In genomic region chr5:140312791-140313189, GRCh38 we compare ENCODE assay signal across 18 cellular contexts. TPM values are rescaled to one million over a fixed set of nuclear protein-coding genes. Genes with fewer than 3 reads are reported as not detected.
DNase-seq lines count a peak whose midpoint lies in the region; ATAC-seq, FAIRE-seq and TF ChIP-seq lines count a peak whose summit lies in the region.
"Had no signal": no experiment of that assay in that cellular context is flagged by ENCODE, and none has a peak within 500 bp of the region (broad histone marks: within the 10 kb centered on the region; RNA-seq: fewer than 3 reads in every experiment).

No MANE protein-coding gene starts in this region.

- H3K27ac Mint-ChIP-seq in naive thymus-derived CD4-positive, alpha-beta T cell = no peak overlapping the region
- H3K27ac Mint-ChIP-seq: immature natural killer cell had no signal

- H3K4me3 ChIP-seq in GM23248 = no peak overlapping the region
- H3K4me3 ChIP-seq in brain microvascular endothelial cell (ENCODE audit: low read depth, low read length) = no peak overlapping the region
- no peak overlapping the region for H3K4me3 ChIP-seq in kidney (ENCODE audit: low read length in 2 of 2)
- no peak overlapping the region for H3K4me3 ChIP-seq in small intestine (ENCODE audit: low read depth in 1 of 2, low read length in 2 of 2)
- no peak overlapping the region for H3K4me3 ChIP-seq in dorsolateral prefrontal cortex
- no peak overlapping the region for H3K4me3 ChIP-seq in naive thymus-derived CD4-positive, alpha-beta T cell (ENCODE audit: low read length)
- H3K4me3 ChIP-seq: MG63 had no signal

- H3K4me1 ChIP-seq in GM23248 (ENCODE audit: insufficient read depth) (peaks cover 34% of the 10 kb centered on the region), kidney (ENCODE audit: control insufficient read depth in 1 of 2, insufficient read depth in 1 of 2, low read depth in 1 of 2, low read length in 2 of 2) (peaks cover 0 to 6% of the 10 kb centered on the region in 2 donors), small intestine (ENCODE audit: control insufficient read depth in 2 of 2, insufficient read depth in 1 of 2, low read depth in 1 of 2, low read length in 1 of 2) (peaks cover 6 to 7% of the 10 kb centered on the region in 2 donors)
- no peaks in the 10 kb centered on the region for H3K4me1 ChIP-seq in naive thymus-derived CD4-positive, alpha-beta T cell (ENCODE audit: control insufficient read depth in 2 of 2, insufficient read depth in 2 of 2, low read length in 2 of 2)

- H3K9me3 ChIP-seq in GM23248 (ENCODE audit: low read depth) (no peaks in the 10 kb centered on the region), kidney (ENCODE audit: control insufficient read depth in 1 of 2, low read length in 2 of 2) (no peaks in the 10 kb centered on the region), small intestine (ENCODE audit: control insufficient read depth, low read depth) (no peaks in the 10 kb centered on the region)
- H3K9me3 ChIP-seq in naive thymus-derived CD4-positive, alpha-beta T cell (ENCODE audit: control insufficient read depth in 2 of 3, low read length in 3 of 3) = no peaks in the 10 kb centered on the region
- H3K9me3 ChIP-seq: MG63 had no signal

- FAIRE-seq in kidney (lab: Jason Lieb, UNC) (no peak), small intestine (lab: Jason Lieb, UNC) (no peak)
- FAIRE-seq: GM18507, HTR-8/SVneo had no signal

- H3K9ac ChIP-seq in GM23248 (peak overlapping the region; percentile 63), kidney (ENCODE audit: low read length in 2 of 2) (no peak overlapping the region)

- H3F3A ChIP-seq in GM23248 (ENCODE audit: insufficient read depth) = peaks cover 40% of the 10 kb centered on the region

- no peaks in the 10 kb centered on the region for H3K9me3 Mint-ChIP-seq in naive thymus-derived CD4-positive, alpha-beta T cell
- H3K9me3 Mint-ChIP-seq: immature natural killer cell had no signal

- in situ Hi-C loops in GM23248 (cut with MboI) = no loop called here
- in situ Hi-C loops in brain microvascular endothelial cell (cut with HindIII; ENCODE audit: low pct_ligation_motif_present, low sequenced_read_pairs) = no loop called here

- peak overlapping the region; percentile 88 for H3K27ac ChIP-seq in GM23248
- peak overlapping the region; percentile 92 for H3K27ac ChIP-seq in brain microvascular endothelial cell
- H3K27ac ChIP-seq in kidney (ENCODE audit: low read depth in 2 of 2, low read length in 2 of 2) = peak overlapping the region; percentile 26 to 56
- peak overlapping the region; percentile 17 to 22 for H3K27ac ChIP-seq in small intestine (ENCODE audit: low read depth in 1 of 2, low read length in 1 of 2)
- H3K27ac ChIP-seq in dorsolateral prefrontal cortex = peak overlapping the region in 1 of 59 donors; percentile 54
- no peak overlapping the region for H3K27ac ChIP-seq in naive thymus-derived CD4-positive, alpha-beta T cell (ENCODE audit: low read depth, low read length)

- H3K27me3 Mint-ChIP-seq in naive thymus-derived CD4-positive, alpha-beta T cell = peaks cover 0 to 10% (median 3%) of the 10 kb centered on the region in 5 donors

- DNase-seq in GM23248 (no peak), brain microvascular endothelial cell (no peak), kidney (no peak), small intestine (no peak), dorsolateral prefrontal cortex (no peak)
- no peak for DNase-seq in naive thymus-derived CD4-positive, alpha-beta T cell
- DNase-seq in stimulated activated CD4-positive, alpha-beta T cell treated with anti-CD3 and anti-CD28 coated beads, Interleukin-12 subunit alpha, Interleukin-12 subunit beta, amount 100 ng/mL, for 4 hours = no peak
- DNase-seq: immature natural killer cell, NCI-H2029, NCI-H510A treated with DMSO at 0.1 percent for 48 hours had no signal

- H3K27me3 ChIP-seq in GM23248 (replicated peaks; ENCODE audit: insufficient read depth) (no peaks in the 10 kb centered on the region), brain microvascular endothelial cell (replicated peaks) (no peaks in the 10 kb centered on the region), small intestine (ENCODE audit: control insufficient read depth in 2 of 2, insufficient read depth in 2 of 2, low read length in 2 of 2) (no peaks in the 10 kb centered on the region), dorsolateral prefrontal cortex (no peaks in the 10 kb centered on the region)
- no peaks in the 10 kb centered on the region for H3K27me3 ChIP-seq in naive thymus-derived CD4-positive, alpha-beta T cell (ENCODE audit: control insufficient read depth in 2 of 2, insufficient read depth in 2 of 2, low read length in 2 of 2)
- H3K27me3 ChIP-seq: MG63 had no signal

- H3K79me2 ChIP-seq in GM23248 (ENCODE audit: insufficient read depth) = no peaks in the 10 kb centered on the region

- H3K4me2 ChIP-seq in GM23248 (ENCODE audit: unreplicated experiment) = peak overlapping the region; percentile 64

- no peak overlapping the region for H3K4me3 Mint-ChIP-seq in naive thymus-derived CD4-positive, alpha-beta T cell
- H3K4me3 Mint-ChIP-seq: immature natural killer cell had no signal

- no peak overlapping the region for H2AFZ ChIP-seq in GM23248

- no peaks in the 10 kb centered on the region for H3K9me2 ChIP-seq in GM23248 (ENCODE audit: insufficient read depth)

- CTCF ChIA-PET in naive thymus-derived CD4-positive, alpha-beta T cell (lab: Charles Lee) = interaction anchor here (0.6 kb wide), 1 partner anchor 39 kb away, joined by 3 read pairs; no protein-coding TSS in a partner anchor

- H3K36me3 ChIP-seq in GM23248 (ENCODE audit: low read depth) = no peaks in the 10 kb centered on the region
- no peaks in the 10 kb centered on the region for H3K36me3 ChIP-seq in brain microvascular endothelial cell (replicated peaks)
- H3K36me3 ChIP-seq in kidney (ENCODE audit: control insufficient read depth in 1 of 2, insufficient read depth in 2 of 2, low read length in 2 of 2) = no peaks in the 10 kb centered on the region
- H3K36me3 ChIP-seq in small intestine (ENCODE audit: control insufficient read depth in 2 of 2, insufficient read depth in 2 of 2, low read length in 2 of 2) = no peaks in the 10 kb centered on the region
- no peaks in the 10 kb centered on the region for H3K36me3 ChIP-seq in naive thymus-derived CD4-positive, alpha-beta T cell (ENCODE audit: control insufficient read depth in 2 of 3, insufficient read depth in 3 of 3, low read length in 3 of 3)
- H3K36me3 ChIP-seq: MG63 had no signal

- intact Hi-C loops in kidney (cut with DNase I) (no loop called here), dorsolateral prefrontal cortex (cut with DNase I) (no loop called here)
- intact Hi-C loops in naive thymus-derived CD4-positive, alpha-beta T cell (cut with micrococcal nuclease) = no loop called here

- 82 to 86% methylated on average over 7 of the region's 7 CpGs for WGBS in GM23248 (ENCODE audit: low coverage in 1 of 2, low lambda C conversion rate in 2 of 2, missing lambda C conversion rate in 2 of 2), 2 experiments
- WGBS in small intestine, 3 donors = 85 to 94% (median 88%) methylated on average over 7 of the region's 7 CpGs

- no peaks in the 10 kb centered on the region for H3K36me3 Mint-ChIP-seq in naive thymus-derived CD4-positive, alpha-beta T cell
- H3K36me3 Mint-ChIP-seq: immature natural killer cell had no signal

- no peak for ATAC-seq in HG03354 (IDR thresholded peaks at IDR 0.05; ENCODE audit: poor library complexity, severe bottlenecking, unreplicated experiment)
- no peak for ATAC-seq in naive thymus-derived CD4-positive, alpha-beta T cell

- TF ChIP-seq CTCF in brain microvascular endothelial cell (IDR thresholded peaks at IDR 0.05; ENCODE audit: low read depth, low read length, missing control alignments) (no peak), kidney (IDR thresholded peaks at IDR 0.05; ENCODE audit: borderline replicate concordance, extremely low read depth, insufficient read depth) (no peak), dorsolateral prefrontal cortex (IDR thresholded peaks at IDR 0.05 in 54 of 56, conservative IDR thresholded peaks at IDR 0.05 in 2 of 56; ENCODE audit: low read depth in 1 of 56, partially characterized antibody in 56 of 56) (no peak)

- peaks cover 0 to 13% (median 0%) of the 10 kb centered on the region in 7 donors for H3K4me1 Mint-ChIP-seq in naive thymus-derived CD4-positive, alpha-beta T cell
- H3K4me1 Mint-ChIP-seq: immature natural killer cell had no signal

- no peaks in the 10 kb centered on the region for H4K20me1 ChIP-seq in GM23248 (ENCODE audit: insufficient read depth)

- POLR2A ChIA-PET in naive thymus-derived CD4-positive, alpha-beta T cell (lab: Charles Lee) = no interaction called here

RNA-seq across cellular contexts. Expression of gene PFDN1, which starts 9.9 kb away (rescaled TPM):
- total RNA-seq in GM23248 (2014; rRNA removed; shearing (Covaris generic)) = 94.3 and 95.8 TPM in 2 replicates
- 87.0 and 99.9 TPM in 2 replicates for polyA plus RNA-seq in GM23248 (2016; fragmentation: Nextera tagmentation; extraction: Ambion mirVana)
- total RNA-seq in kidney = 48.9 TPM
- polyA plus RNA-seq in kidney (ENCODE audit: insufficient read depth, low read depth, low replicate concordance) = 85.8 TPM
- polyA plus RNA-seq in small intestine = 10 to 100 TPM; 66.0 to 73.1 (median 67.6) TPM
- 10 to 100 TPM; 43.9 to 80.3 (median 64.1) TPM for total RNA-seq in dorsolateral prefrontal cortex
- 10 to 100 TPM; 24.8 to 52.7 (median 28.2) TPM for total RNA-seq in naive thymus-derived CD4-positive, alpha-beta T cell
- polyA plus RNA-seq in naive thymus-derived CD4-positive, alpha-beta T cell = 100 to 1,000 TPM; 126 to 139 TPM

RNA-seq across cellular contexts. Expression of gene HBEGF, which starts 33.6 kb away (rescaled TPM):
- 7.5 and 9.5 TPM in 2 replicates for total RNA-seq in GM23248 (2014; rRNA removed; shearing (Covaris generic))
- polyA plus RNA-seq in GM23248 (2016; fragmentation: Nextera tagmentation; extraction: Ambion mirVana) (4.5 and 4.9 TPM in 2 replicates), kidney (ENCODE audit: insufficient read depth, low read depth, low replicate concordance) (6.0 TPM), small intestine (10 to 100 TPM; 10.3 to 18.1 (median 17.3) TPM)
- total RNA-seq in kidney (7.8 TPM), dorsolateral prefrontal cortex (10 to 100 TPM in 46 of 120 experiments, 1 to 10 TPM in 74; 5.3 to 27.6 (median 9.3) TPM)
- total RNA-seq in naive thymus-derived CD4-positive, alpha-beta T cell = 10 to 100 TPM in 3 of 5 experiments, under 1 TPM in 2; 0.35 to 95.5 (median 11.6) TPM
- polyA plus RNA-seq in naive thymus-derived CD4-positive, alpha-beta T cell = not detected

RNA-seq across cellular contexts. Expression of gene SLC4A9, which starts 47.2 kb away (rescaled TPM):
- not detected in 2 replicates for total RNA-seq in GM23248 (2014; rRNA removed; shearing (Covaris generic))
- polyA plus RNA-seq in GM23248 (2016; fragmentation: Nextera tagmentation; extraction: Ambion mirVana) = not detected in 2 replicates
- 2.5 TPM for total RNA-seq in kidney
- 29.9 TPM for polyA plus RNA-seq in kidney (ENCODE audit: insufficient read depth, low read depth, low replicate concordance)
- not detected for polyA plus RNA-seq in small intestine
- total RNA-seq in dorsolateral prefrontal cortex = 1 to 10 TPM in 89 of 120 experiments, under 1 TPM in 31; 0.28 to 4.5 (median 1.6) TPM
- under 1 TPM in 3 of 5 experiments, not detected in 2; 0.13 to 0.96 (median 0.34) TPM for total RNA-seq in naive thymus-derived CD4-positive, alpha-beta T cell
- not detected for polyA plus RNA-seq in naive thymus-derived CD4-positive, alpha-beta T cell
- total RNA-seq: activated CD8-positive, alpha-beta memory T cell treated with anti-CD3 and anti-CD28 coated beads for 36 hours; fibroblast of villous mesenchyme; pulmonary artery endothelial cell had no signal
- polyA plus RNA-seq: BJ, immature natural killer cell had no signal
